Comparison of ENCODE assay signal across 8 cellular contexts in the genomic region with DNA sequence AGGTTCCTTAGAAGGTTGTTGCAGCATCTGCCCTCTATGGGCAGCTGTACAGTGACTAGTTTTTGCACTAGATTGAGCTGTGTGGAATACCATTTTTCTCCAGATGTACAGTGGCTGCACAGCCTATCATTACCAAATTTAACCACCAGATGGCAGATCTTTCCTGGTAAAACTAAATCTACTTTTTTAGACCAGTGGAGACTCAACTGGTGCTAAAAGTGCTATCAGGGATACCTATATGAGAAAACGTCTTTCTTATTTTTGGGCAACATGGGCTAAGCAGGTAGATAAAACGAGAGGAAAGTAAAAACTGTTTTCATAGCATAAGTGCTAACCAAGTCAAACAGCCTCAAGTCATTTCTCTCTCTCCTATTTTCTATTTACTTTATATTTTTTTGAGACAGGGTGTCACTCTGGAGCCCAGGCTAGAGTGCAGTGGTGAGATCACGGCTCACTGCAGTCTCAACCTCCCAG. TPM values are rescaled to one million over a fixed set of nuclear protein-coding genes. Genes with fewer than 3 reads are reported as not detected.
DNase-seq lines count a peak whose midpoint lies in the region; ATAC-seq, FAIRE-seq and TF ChIP-seq lines count a peak whose summit lies in the region.

No MANE protein-coding gene starts in this region.

- H3K9ac ChIP-seq in NT2/D1 (ENCODE audit: insufficient read length, low read depth) (no peak overlapping the region), HepG2 (ENCODE audit: insufficient read depth, low read depth, low read length) (no peak overlapping the region)

- H3K4me1 ChIP-seq in NT2/D1 (ENCODE audit: insufficient read depth, insufficient read length), result no peaks in the 10 kb centered on the region
- H3K4me1 ChIP-seq in HepG2 (ENCODE audit: insufficient read depth, low read length), result no peaks in the 10 kb centered on the region

- H3K9me3 ChIP-seq in NT2/D1 (ENCODE audit: insufficient read depth, low read length) (no peaks in the 10 kb centered on the region), HepG2 (ENCODE audit: low read length) (no peaks in the 10 kb centered on the region)

- H3K4me3 ChIP-seq in NT2/D1 (ENCODE audit: insufficient read length, low read depth) (no peak overlapping the region), HepG2 (replicated peaks in 1 of 3; ENCODE audit: insufficient read depth in 1 of 3, low read depth in 2 of 3, low read length in 3 of 3) (no peak overlapping the region)

- H3K4me1 Mint-ChIP-seq in central memory CD8-positive, alpha-beta T cell, result no peaks in the 10 kb centered on the region
- no peaks in the 10 kb centered on the region for H3K4me1 Mint-ChIP-seq in activated T-cell treated with anti-CD3 and anti-CD28 coated beads, Interleukin-2, amount 50 U/mL, for 24 hours (ENCODE audit: low read depth)

- H3K36me3 Mint-ChIP-seq in central memory CD8-positive, alpha-beta T cell (ENCODE audit: insufficient read depth), result no peaks in the 10 kb centered on the region
- H3K36me3 Mint-ChIP-seq in activated T-cell treated with anti-CD3 and anti-CD28 coated beads, Interleukin-2, amount 50 U/mL, for 24 hours (ENCODE audit: low read depth), result no peaks in the 10 kb centered on the region

- no peak overlapping the region for H3K4me3 Mint-ChIP-seq in central memory CD8-positive, alpha-beta T cell
- H3K4me3 Mint-ChIP-seq in activated T-cell treated with anti-CD3 and anti-CD28 coated beads, Interleukin-2, amount 50 U/mL, for 24 hours, result no peak overlapping the region

- H3K27me3 Mint-ChIP-seq in central memory CD8-positive, alpha-beta T cell, result peaks cover 15% of the 10 kb centered on the region
- H3K27me3 Mint-ChIP-seq in activated T-cell treated with anti-CD3 and anti-CD28 coated beads, Interleukin-2, amount 50 U/mL, for 24 hours, result peaks cover 2% of the 10 kb centered on the region

- in situ Hi-C loops in HepG2 (cut with HindIII; ENCODE audit: extremely low pct_ligation_motif_present, low pct_unique_long_range_greater_than_20kb), result loop anchor here (5.0 kb wide), 1 partner anchor 403 kb away; no protein-coding TSS in a partner anchor

- TF ChIP-seq CTCF in GM20000 (IDR thresholded peaks at IDR 0.05; ENCODE audit: extremely low read depth, missing control alignments) (peak; percentile 29), HepG2 (CRISPR knock-in tag; IDR thresholded peaks at IDR 0.05) (peak; percentile 74)

- peak; percentile 71 for FAIRE-seq in HepG2 (lab: Jason Lieb, UNC)
- no peak for FAIRE-seq in urothelium cell line (lab: Jason Lieb, UNC)

- H4K20me1 ChIP-seq in HepG2 (ENCODE audit: insufficient read depth, low read length), result no peaks in the 10 kb centered on the region

- CTCF ChIA-PET in HepG2 (lab: Yijun Ruan, JAX; ENCODE audit: low intra/inter-chr PET ratio, low total read pairs), result interaction anchor here (1.3 to 3.4 kb wide), 4 partner anchors 29 to 478 kb away, joined by 4 to 34 read pairs (median 11); no protein-coding TSS in a partner anchor

- no peak overlapping the region for H3K4me2 ChIP-seq in HepG2 (ENCODE audit: low read depth, low read length)

- TF ChIP-seq RAD21 in HepG2 (CRISPR knock-in tag; IDR thresholded peaks at IDR 0.05), result peak; percentile 60

- H3K27me3 ChIP-seq in NT2/D1 (ENCODE audit: insufficient read depth, insufficient read length), result no peaks in the 10 kb centered on the region
- H3K27me3 ChIP-seq in HepG2 (ENCODE audit: control insufficient read depth in 1 of 2, insufficient read depth in 2 of 2, low read length in 2 of 2), result 0 out of 5 replicates have a peak, but pooled peaks cover 0 to 3% of the 10 kb centered on the region in 2 experiments

- peak; percentile 51 for DNase-seq in Daoy (ENCODE audit: low read depth)
- DNase-seq in GM20000 (ENCODE audit: low spot score), result peak; percentile 56
- peak; percentile 17 for DNase-seq in HuH-7 (ENCODE audit: low spot score)
- DNase-seq in NT2/D1 (ENCODE audit: low read depth, low spot score), result peak; percentile 32
- DNase-seq in central memory CD8-positive, alpha-beta T cell (ENCODE audit: low spot score in 2 of 2), result no peak
- DNase-seq in HepG2 (ENCODE audit: low spot score), result peak; percentile 49
- peak; percentile 45 for DNase-seq in urothelium cell line (ENCODE audit: low spot score)
- no peak for DNase-seq in activated T-cell treated with anti-CD3 and anti-CD28 coated beads, Interleukin-2, amount 50 U/mL, for 24 hours

- H3K27ac ChIP-seq in HepG2 (ENCODE audit: extremely low read length, insufficient read depth, low read length), result no peak overlapping the region

- intact Hi-C loops in HepG2 (cut with micrococcal nuclease; ENCODE audit: unreplicated experiment), result loop anchor here (1.0 to 2.0 kb wide), 4 partner anchors 13 to 479 kb away; no protein-coding TSS in a partner anchor

- POLR2A ChIA-PET in HepG2 (lab: Yijun Ruan, JAX), result no interaction called here

- no peak overlapping the region for H2AFZ ChIP-seq in HepG2 (ENCODE audit: low read length)

- TF ChIP-seq POLR2A in HepG2 (IDR thresholded peaks at IDR 0.05; ENCODE audit: insufficient read depth in 1 of 2, low read depth in 2 of 2, low read length in 2 of 2), result no peak

- H3K36me3 ChIP-seq in NT2/D1 (ENCODE audit: insufficient read depth, insufficient read length, low read length), result no peaks in the 10 kb centered on the region
- no peaks in the 10 kb centered on the region for H3K36me3 ChIP-seq in HepG2 (replicated peaks in 1 of 2; ENCODE audit: control insufficient read depth in 1 of 2, insufficient read depth in 2 of 2, low read length in 2 of 2)

- peak; percentile 54 for ATAC-seq in central memory CD8-positive, alpha-beta T cell (replicated peaks; ENCODE audit: extremely low read depth, poor library complexity, severe bottlenecking)
- peak; percentile 96 for ATAC-seq in HepG2

- no peaks in the 10 kb centered on the region for H3K9me3 Mint-ChIP-seq in central memory CD8-positive, alpha-beta T cell
- no peaks in the 10 kb centered on the region for H3K9me3 Mint-ChIP-seq in activated T-cell treated with anti-CD3 and anti-CD28 coated beads, Interleukin-2, amount 50 U/mL, for 24 hours

- 0% methylated on average over 3 of the region's 3 CpGs for WGBS in HepG2 (ENCODE audit: low lambda C conversion rate)

- BruUV-seq in HepG2 (replicated peaks; lab: Mats Ljungman, UMichigan), result no TSS peak

- H3K27ac Mint-ChIP-seq in central memory CD8-positive, alpha-beta T cell (ENCODE audit: low read depth), result no peak overlapping the region
- H3K27ac Mint-ChIP-seq in activated T-cell treated with anti-CD3 and anti-CD28 coated beads, Interleukin-2, amount 50 U/mL, for 24 hours, result no peak overlapping the region

- TF ChIP-seq EP300 in HepG2 (IDR thresholded peaks at IDR 0.05; ENCODE audit: low read depth in 2 of 2, low read length in 2 of 2) (no peak), HepG2 (CRISPR knock-in tag; IDR thresholded peaks at IDR 0.05; ENCODE audit: borderline replicate concordance) (no peak)

- no peaks in the 10 kb centered on the region for H3K79me2 ChIP-seq in HepG2 (ENCODE audit: insufficient read depth, low read length)

RNA-seq across cellular contexts. Expression of gene IGSF10, which starts 21.2 kb away (rescaled TPM):
- not detected in 2 replicates for total RNA-seq in Daoy (2014; rRNA removed; shearing (Covaris generic))
- not detected in 2 replicates for total RNA-seq in HepG2 (2016; rRNA removed; fragmentation: Illumina TruSeq; extraction: Trizol)
- total RNA-seq in HepG2 (2016; cell fraction: cytosol; rRNA removed; fragmentation: Illumina TruSeq; extraction: Trizol; ENCODE audit: low read depth), result not detected in 2 replicates
- not detected in 2 replicates for total RNA-seq in HepG2 (2016; cell fraction: insoluble cytoplasmic fraction; rRNA removed; fragmentation: Illumina TruSeq; extraction: Trizol)
- not detected in 2 replicates for total RNA-seq in HepG2 (2016; cell fraction: membrane; rRNA removed; fragmentation: Illumina TruSeq; extraction: Trizol)
- total RNA-seq in HepG2 (2016; cell fraction: nucleus; rRNA removed; fragmentation: Illumina TruSeq; extraction: Trizol), result not detected in 2 replicates
- polyA plus RNA-seq in HepG2 (2011; rRNA removed), result 0.12 and 0.16 TPM in 2 replicates
- polyA plus RNA-seq in HepG2 (2011; cell fraction: cytosol; rRNA removed), result 0.05 and 0.10 TPM in 2 replicates
- polyA plus RNA-seq in HepG2 (2011; cell fraction: nucleus; rRNA removed), result 0.29 and 0.47 TPM in 2 replicates
- 0.24 and 0.31 TPM in 2 replicates for polyA plus RNA-seq in HepG2 (2012)
- not detected in 2 replicates for polyA plus RNA-seq in HepG2 (2016; cell fraction: cytosol; fragmentation: Illumina TruSeq; extraction: Trizol; ENCODE audit: low read depth)
- not detected in 2 replicates for polyA plus RNA-seq in HepG2 (2016; cell fraction: insoluble cytoplasmic fraction; fragmentation: Illumina TruSeq; extraction: Trizol; ENCODE audit: low read depth)
- not detected in 2 replicates for polyA plus RNA-seq in HepG2 (2016; cell fraction: membrane; fragmentation: Illumina TruSeq; extraction: Trizol; ENCODE audit: low read depth)
- polyA plus RNA-seq in HepG2 (2016; cell fraction: nucleus; fragmentation: Illumina TruSeq; extraction: Trizol; ENCODE audit: insufficient read depth, low read depth), result not detected in 2 replicates
- polyA minus RNA-seq in HepG2 (2011; rRNA and poly(A)+ RNA removed; ENCODE audit: low replicate concordance), result 0.10 and 2.3 TPM in 2 replicates
- polyA minus RNA-seq in HepG2 (2011; cell fraction: cytosol; rRNA and poly(A)+ RNA removed), result 0.09 and 0.20 TPM in 2 replicates
- polyA minus RNA-seq in HepG2 (2011; cell fraction: nucleus; rRNA and poly(A)+ RNA removed), result 0.52 and 0.75 TPM in 2 replicates

RNA-seq across cellular contexts. Expression of gene P2RY12, which starts 55.1 kb away (rescaled TPM):
- total RNA-seq in Daoy (2014; rRNA removed; shearing (Covaris generic)), result not detected in 2 replicates
- not detected in 2 replicates for total RNA-seq in HepG2 (2016; rRNA removed; fragmentation: Illumina TruSeq; extraction: Trizol)
- not detected in 2 replicates for total RNA-seq in HepG2 (2016; cell fraction: cytosol; rRNA removed; fragmentation: Illumina TruSeq; extraction: Trizol; ENCODE audit: low read depth)
- not detected in 2 replicates for total RNA-seq in HepG2 (2016; cell fraction: insoluble cytoplasmic fraction; rRNA removed; fragmentation: Illumina TruSeq; extraction: Trizol)
- total RNA-seq in HepG2 (2016; cell fraction: membrane; rRNA removed; fragmentation: Illumina TruSeq; extraction: Trizol), result not detected in 2 replicates
- not detected in 2 replicates for total RNA-seq in HepG2 (2016; cell fraction: nucleus; rRNA removed; fragmentation: Illumina TruSeq; extraction: Trizol)
- not detected in 2 replicates for polyA plus RNA-seq in HepG2 (2011; rRNA removed)
- polyA plus RNA-seq in HepG2 (2011; cell fraction: cytosol; rRNA removed), result not detected in 2 replicates
- not detected in 2 replicates for polyA plus RNA-seq in HepG2 (2011; cell fraction: nucleus; rRNA removed)
- not detected in 2 replicates for polyA plus RNA-seq in HepG2 (2012)
- polyA plus RNA-seq in HepG2 (2016; cell fraction: cytosol; fragmentation: Illumina TruSeq; extraction: Trizol; ENCODE audit: low read depth), result not detected in 2 replicates
- polyA plus RNA-seq in HepG2 (2016; cell fraction: insoluble cytoplasmic fraction; fragmentation: Illumina TruSeq; extraction: Trizol; ENCODE audit: low read depth), result not detected in 2 replicates
- not detected in 2 replicates for polyA plus RNA-seq in HepG2 (2016; cell fraction: membrane; fragmentation: Illumina TruSeq; extraction: Trizol; ENCODE audit: low read depth)
- not detected in 2 replicates for polyA plus RNA-seq in HepG2 (2016; cell fraction: nucleus; fragmentation: Illumina TruSeq; extraction: Trizol; ENCODE audit: insufficient read depth, low read depth)
- polyA minus RNA-seq in HepG2 (2011; rRNA and poly(A)+ RNA removed; ENCODE audit: low replicate concordance), result not detected in 2 replicates
- not detected in 2 replicates for polyA minus RNA-seq in HepG2 (2011; cell fraction: cytosol; rRNA and poly(A)+ RNA removed)
- polyA minus RNA-seq in HepG2 (2011; cell fraction: nucleus; rRNA and poly(A)+ RNA removed), result not detected in 2 replicates

Comparison
In these comparisons a context has a peak if more than half of its experiments do, and no peak if none do; other contexts are left out.
1. DNase-seq: peak in Daoy (single experiment), GM20000 (single experiment), HuH-7 (single experiment), NT2/D1 (single experiment), HepG2 (single experiment) and urothelium cell line (single experiment); none in central memory CD8-positive, alpha-beta T cell (0 of 2) and activated T-cell treated with anti-CD3 and anti-CD28 coated beads, Interleukin-2, amount 50 U/mL, for 24 hours (single experiment).